Comparison of ENCODE assay signal across 8 cellular contexts in genomic region chr1:975896-976683, GRCh38. TPM values are rescaled to one million over a fixed set of nuclear protein-coding genes. Genes with fewer than 3 reads are reported as not detected.
DNase-seq lines count a peak whose midpoint lies in the region; ATAC-seq and TF ChIP-seq lines count a peak whose summit lies in the region.

No MANE protein-coding gene starts in this region.

- no peak overlapping the region for H3K27ac ChIP-seq in OCI-LY1 (ENCODE audit: low read depth, low read length, poor library complexity, severe bottlenecking)

- DNase-seq in EL (peak; percentile 78), fibroblast of the aortic adventitia (ENCODE audit: low read depth) (peak; percentile 16), renal cortical epithelial cell (ENCODE audit: low read depth) (peak; percentile 38)
- peak; percentile 62 for DNase-seq in activated T-cell treated with anti-CD3 and anti-CD28 coated beads, Interleukin-2, amount 50 U/mL, for 4 hours
- no peak for DNase-seq in effector CD4-positive, alpha-beta T cell

- peaks cover 16% of the 10 kb centered on the region for H3K27me3 Mint-ChIP-seq in activated T-cell treated with anti-CD3 and anti-CD28 coated beads, Interleukin-2, amount 50 U/mL, for 4 hours (ENCODE audit: low read depth)

- H4K20me1 ChIP-seq in OCI-LY1 (ENCODE audit: insufficient read depth, low read length), result no peaks in the 10 kb centered on the region

- no peaks in the 10 kb centered on the region for H3K9me3 ChIP-seq in OCI-LY1 (ENCODE audit: low read length)

- peaks cover 6% of the 10 kb centered on the region; the same call in 1 of the 2 replicates for H3K27me3 ChIP-seq in OCI-LY1 (ENCODE audit: insufficient read depth, low read length)

- H3F3A ChIP-seq in OCI-LY1 (ENCODE audit: insufficient read depth, low read length), result no peaks in the 10 kb centered on the region

- H3K36me3 Mint-ChIP-seq in activated T-cell treated with anti-CD3 and anti-CD28 coated beads, Interleukin-2, amount 50 U/mL, for 4 hours (ENCODE audit: insufficient read depth), result no peaks in the 10 kb centered on the region

- peak; percentile 57 for TF ChIP-seq CTCF in OCI-LY1 (IDR thresholded peaks at IDR 0.05; ENCODE audit: low read length)
- TF ChIP-seq CTCF in fibroblast of the aortic adventitia (IDR thresholded peaks at IDR 0.05; ENCODE audit: insufficient read depth, low read length), result peak; percentile 49

- peaks cover 7% of the 10 kb centered on the region for H3K4me1 Mint-ChIP-seq in activated T-cell treated with anti-CD3 and anti-CD28 coated beads, Interleukin-2, amount 50 U/mL, for 4 hours (ENCODE audit: low read depth)

- H3K4me3 Mint-ChIP-seq in activated T-cell treated with anti-CD3 and anti-CD28 coated beads, Interleukin-2, amount 50 U/mL, for 4 hours, result no peak overlapping the region

- H3K4me3 ChIP-seq in OCI-LY1 (ENCODE audit: low read depth, low read length, poor library complexity, severe bottlenecking) (peak overlapping the region; percentile 19), fibroblast of the aortic adventitia (ENCODE audit: low read depth, low read length) (no peak overlapping the region)

- H3K9me2 ChIP-seq in OCI-LY1 (ENCODE audit: low read depth, low read length), result no peaks in the 10 kb centered on the region

- no peaks in the 10 kb centered on the region for H3K9me3 Mint-ChIP-seq in activated T-cell treated with anti-CD3 and anti-CD28 coated beads, Interleukin-2, amount 50 U/mL, for 4 hours

- H2AFZ ChIP-seq in OCI-LY1 (ENCODE audit: low read length), result no peak overlapping the region

- no peak overlapping the region for H3K9ac ChIP-seq in OCI-LY1 (ENCODE audit: low read length)

- ATAC-seq in HG02798 (IDR thresholded peaks at IDR 0.05; ENCODE audit: poor library complexity, unreplicated experiment) (peak; percentile 49), HG02852 (IDR thresholded peaks at IDR 0.05; ENCODE audit: unreplicated experiment) (no peak)
- peak; percentile 93 to 95 for ATAC-seq in activated T-cell treated with anti-CD3 and anti-CD28 coated beads, Interleukin-2, amount 50 U/mL, for 4 hours

- H3K4me1 ChIP-seq in OCI-LY1 (ENCODE audit: insufficient read depth, low read length, severe bottlenecking), result peaks cover 7% of the 10 kb centered on the region

- H3K4me2 ChIP-seq in OCI-LY1 (ENCODE audit: low read length), result peak overlapping the region; percentile 39; the same call in 1 of the 2 replicates

- no peaks in the 10 kb centered on the region for H3K36me3 ChIP-seq in OCI-LY1 (ENCODE audit: insufficient read depth, low read length)

- H3K79me2 ChIP-seq in OCI-LY1 (ENCODE audit: insufficient read depth, low read length), result no peaks in the 10 kb centered on the region

RNA-seq across cellular contexts. Expression of gene PERM1, which starts 5.8 kb away (rescaled TPM):
- not detected for total RNA-seq in activated T-cell treated with anti-CD3 and anti-CD28 coated beads, Interleukin-2, amount 50 U/mL, for 4 hours
- total RNA-seq in fibroblast of the aortic adventitia (ENCODE audit: low replicate concordance), result 0.57 TPM in 1 of 2 replicates, not detected in the other
- total RNA-seq in renal cortical epithelial cell, result 0.10 TPM in 1 of 2 replicates, not detected in the other

RNA-seq across cellular contexts. Expression of gene PLEKHN1, which starts 9.8 kb away (rescaled TPM):
- total RNA-seq in activated T-cell treated with anti-CD3 and anti-CD28 coated beads, Interleukin-2, amount 50 U/mL, for 4 hours, result 1 to 10 TPM; 1.6 to 2.4 (median 1.9) TPM
- total RNA-seq in fibroblast of the aortic adventitia (ENCODE audit: low replicate concordance) (0.54 TPM in 1 of 2 replicates, not detected in the other), renal cortical epithelial cell (2.4 and 2.6 TPM in 2 replicates)

RNA-seq across cellular contexts. Expression of gene KLHL17, which starts 15.7 kb away (rescaled TPM):
- total RNA-seq in activated T-cell treated with anti-CD3 and anti-CD28 coated beads, Interleukin-2, amount 50 U/mL, for 4 hours, result 10 to 100 TPM; 32.1 to 36.6 (median 34.3) TPM
- total RNA-seq in fibroblast of the aortic adventitia (ENCODE audit: low replicate concordance) (1.8 and 5.0 TPM in 2 replicates), renal cortical epithelial cell (1.9 and 10.1 TPM in 2 replicates)

RNA-seq across cellular contexts. Expression of gene NOC2L, which starts 17.0 kb away (rescaled TPM):
- 100 to 1,000 TPM; 292 to 315 (median 315) TPM for total RNA-seq in activated T-cell treated with anti-CD3 and anti-CD28 coated beads, Interleukin-2, amount 50 U/mL, for 4 hours
- total RNA-seq in fibroblast of the aortic adventitia (ENCODE audit: low replicate concordance) (41.0 and 54.1 TPM in 2 replicates), renal cortical epithelial cell (59.7 and 88.7 TPM in 2 replicates)

RNA-seq across cellular contexts. Expression of gene HES4, which starts 23.8 kb away (rescaled TPM):
- total RNA-seq in activated T-cell treated with anti-CD3 and anti-CD28 coated beads, Interleukin-2, amount 50 U/mL, for 4 hours, result 1 to 10 TPM; 1.3 to 3.0 (median 2.7) TPM
- total RNA-seq in fibroblast of the aortic adventitia (ENCODE audit: low replicate concordance) (0.36 and 0.82 TPM in 2 replicates), renal cortical epithelial cell (12.4 and 78.1 TPM in 2 replicates)
